Comparison of ENCODE assay signal across 9 cellular contexts in genomic region chr17:44086364-44087311, GRCh38. TPM values are rescaled to one million over a fixed set of nuclear protein-coding genes. Genes with fewer than 3 reads are reported as not detected.
DNase-seq lines count a peak whose midpoint lies in the region; TF ChIP-seq lines count a peak whose summit lies in the region.
"Had no signal": no experiment of that assay in that cellular context is flagged by ENCODE, and none has a peak within 500 bp of the region (broad histone marks: within the 10 kb centered on the region; RNA-seq: fewer than 3 reads in every experiment).

No MANE protein-coding gene starts in this region.

- H3K4me3 ChIP-seq in endodermal cell (ENCODE audit: low read length) = no peak overlapping the region
- H3K4me3 ChIP-seq: heart right ventricle had no signal

- peaks cover 23% of the 10 kb centered on the region for H3K36me3 Mint-ChIP-seq in activated CD4-positive, alpha-beta memory T cell treated with anti-CD3 and anti-CD28 coated beads, Interleukin-2, amount 10 ng/mL, durations not matched to agents 7 days and 5 days (ENCODE audit: low read depth)
- peaks cover 53% of the 10 kb centered on the region for H3K36me3 Mint-ChIP-seq in endodermal cell (ENCODE audit: low read depth)

- H3K9ac ChIP-seq in endodermal cell (ENCODE audit: extremely low read depth, low read length, poor library complexity, severe bottlenecking) = no peak overlapping the region

- WGBS in endodermal cell (ENCODE audit: insufficient coverage in 1 of 2, insufficient read length in 1 of 2), 2 experiments = 55 to 56% methylated on average over 9 to 19 of the region's 23 CpGs

- in situ Hi-C loops in KBM-7 (cut with MboI; ENCODE audit: low pct_unique_long_range_greater_than_20kb, low sequenced_read_pairs) = no loop called here

- TF ChIP-seq CTCF in endodermal cell (conservative IDR thresholded peaks at IDR 0.05) = no peak

- POLR2A ChIA-PET in activated CD4-positive, alpha-beta memory T cell treated with anti-CD3 and anti-CD28 coated beads, Interleukin-2, amount 10 ng/mL, durations not matched to agents 7 days and 5 days (lab: Charles Lee) = no interaction called here

- no peak overlapping the region for H3K27ac Mint-ChIP-seq in activated CD4-positive, alpha-beta memory T cell treated with anti-CD3 and anti-CD28 coated beads, Interleukin-2, amount 10 ng/mL, durations not matched to agents 7 days and 5 days
- peak overlapping the region; percentile 91 for H3K27ac Mint-ChIP-seq in endodermal cell

- peak overlapping the region; percentile 85 for H3K27ac ChIP-seq in endodermal cell (ENCODE audit: low read depth, low read length)

- no peaks in the 10 kb centered on the region for H3K27me3 ChIP-seq in endodermal cell (ENCODE audit: control insufficient read depth, insufficient read depth, low read length, poor library complexity, severe bottlenecking)
- H3K27me3 ChIP-seq: heart right ventricle had no signal

- no peaks in the 10 kb centered on the region for H3K9me3 ChIP-seq in endodermal cell (ENCODE audit: control insufficient read depth, low read length)
- H3K9me3 ChIP-seq: heart right ventricle had no signal

- DNase-seq in AG08395 (ENCODE audit: low spot score) (peak; percentile 98), KBM-7 (peak; percentile 78), endodermal cell (peak; percentile 92), occipital lobe (lab: John Stamatoyannopoulos, UW) (peak; percentile 81), NCI-H446 (lab: John Stamatoyannopoulos, UW) (no peak), SK-N-DZ (ENCODE audit: low spot score) (no peak), SKM-1 (lab: John Stamatoyannopoulos, UW; ENCODE audit: unreplicated experiment) (no peak)
- DNase-seq in activated CD4-positive, alpha-beta memory T cell treated with anti-CD3 and anti-CD28 coated beads, Interleukin-2, amount 10 ng/mL, durations not matched to agents 7 days and 5 days = peak; percentile 42
- DNase-seq: heart right ventricle had no signal

- no peak overlapping the region for H3K4me3 Mint-ChIP-seq in activated CD4-positive, alpha-beta memory T cell treated with anti-CD3 and anti-CD28 coated beads, Interleukin-2, amount 10 ng/mL, durations not matched to agents 7 days and 5 days
- no peak overlapping the region for H3K4me3 Mint-ChIP-seq in endodermal cell

- no peaks in the 10 kb centered on the region for H3K27me3 Mint-ChIP-seq in activated CD4-positive, alpha-beta memory T cell treated with anti-CD3 and anti-CD28 coated beads, Interleukin-2, amount 10 ng/mL, durations not matched to agents 7 days and 5 days
- no peaks in the 10 kb centered on the region for H3K27me3 Mint-ChIP-seq in endodermal cell (ENCODE audit: insufficient read depth)

- peaks cover 6% of the 10 kb centered on the region for H3K4me1 ChIP-seq in endodermal cell (ENCODE audit: control insufficient read depth, insufficient read depth, low read length)

- CTCF ChIA-PET in activated CD4-positive, alpha-beta memory T cell treated with anti-CD3 and anti-CD28 coated beads, Interleukin-2, amount 10 ng/mL, durations not matched to agents 7 days and 5 days (lab: Charles Lee) = interaction anchor here (1.1 to 1.2 kb wide), 2 partner anchors 64 to 82 kb away, joined by 3 to 5 read pairs; no protein-coding TSS in a partner anchor

- H3K9me3 Mint-ChIP-seq in activated CD4-positive, alpha-beta memory T cell treated with anti-CD3 and anti-CD28 coated beads, Interleukin-2, amount 10 ng/mL, durations not matched to agents 7 days and 5 days = no peaks in the 10 kb centered on the region
- H3K9me3 Mint-ChIP-seq in endodermal cell = no peaks in the 10 kb centered on the region

- peaks cover 56% of the 10 kb centered on the region for H3K36me3 ChIP-seq in endodermal cell (ENCODE audit: control insufficient read depth, insufficient read depth, low read length)

- peaks cover 10% of the 10 kb centered on the region for H3K4me1 Mint-ChIP-seq in activated CD4-positive, alpha-beta memory T cell treated with anti-CD3 and anti-CD28 coated beads, Interleukin-2, amount 10 ng/mL, durations not matched to agents 7 days and 5 days
- H3K4me1 Mint-ChIP-seq in endodermal cell = peaks cover 21% of the 10 kb centered on the region

RNA-seq across cellular contexts. Expression of gene G6PC3, which starts 16.1 kb away (rescaled TPM):
- 10 to 100 TPM; 19.3 to 19.9 TPM for total RNA-seq in activated CD4-positive, alpha-beta memory T cell treated with anti-CD3 and anti-CD28 coated beads, Interleukin-2, amount 10 ng/mL, durations not matched to agents 7 days and 5 days
- total RNA-seq in endodermal cell = 100 to 1,000 TPM in 1 of 2 donors, 10 to 100 TPM in 1; 88.8 to 129 TPM
- 107 TPM for polyA plus RNA-seq in endodermal cell (2013, experiment 1 of 2)
- 101 TPM for polyA plus RNA-seq in endodermal cell (2013, experiment 2 of 2)
- total RNA-seq in occipital lobe = 11.4 TPM
- 60.7 and 63.3 TPM in 2 replicates for polyA plus RNA-seq in SK-N-DZ (2014; cell fraction: cytosol; rRNA removed)
- 29.9 and 36.7 TPM in 2 replicates for polyA plus RNA-seq in SK-N-DZ (2014; cell fraction: nucleus; rRNA removed)

RNA-seq across cellular contexts. Expression of gene LSM12, which starts 20.2 kb away (rescaled TPM):
- 10 to 100 TPM; 61.1 to 62.8 TPM for total RNA-seq in activated CD4-positive, alpha-beta memory T cell treated with anti-CD3 and anti-CD28 coated beads, Interleukin-2, amount 10 ng/mL, durations not matched to agents 7 days and 5 days
- 100 to 1,000 TPM in 1 of 2 donors, 10 to 100 TPM in 1; 97.7 to 102 TPM for total RNA-seq in endodermal cell
- polyA plus RNA-seq in endodermal cell (2013, experiment 1 of 2) = 59.9 TPM
- 53.1 TPM for polyA plus RNA-seq in endodermal cell (2013, experiment 2 of 2)
- 22.8 TPM for total RNA-seq in occipital lobe
- polyA plus RNA-seq in SK-N-DZ (2014; cell fraction: cytosol; rRNA removed) = 40.5 and 43.3 TPM in 2 replicates
- 18.4 and 18.9 TPM in 2 replicates for polyA plus RNA-seq in SK-N-DZ (2014; cell fraction: nucleus; rRNA removed)

RNA-seq across cellular contexts. Expression of gene HDAC5, which starts 36.8 kb away (rescaled TPM):
- 10 to 100 TPM; 42.2 to 42.7 TPM for total RNA-seq in activated CD4-positive, alpha-beta memory T cell treated with anti-CD3 and anti-CD28 coated beads, Interleukin-2, amount 10 ng/mL, durations not matched to agents 7 days and 5 days
- total RNA-seq in endodermal cell = 10 to 100 TPM; 36.9 to 64.6 TPM
- polyA plus RNA-seq in endodermal cell (2013, experiment 1 of 2) = 55.7 TPM
- polyA plus RNA-seq in endodermal cell (2013, experiment 2 of 2) = 57.7 TPM
- total RNA-seq in occipital lobe = 101 TPM
- 98.0 and 108 TPM in 2 replicates for polyA plus RNA-seq in SK-N-DZ (2014; cell fraction: cytosol; rRNA removed)
- 85.1 and 97.0 TPM in 2 replicates for polyA plus RNA-seq in SK-N-DZ (2014; cell fraction: nucleus; rRNA removed)

RNA-seq across cellular contexts. Expression of gene HROB, which starts 55.1 kb away (rescaled TPM):
- total RNA-seq in activated CD4-positive, alpha-beta memory T cell treated with anti-CD3 and anti-CD28 coated beads, Interleukin-2, amount 10 ng/mL, durations not matched to agents 7 days and 5 days = 10 to 100 TPM; 13.4 to 13.5 TPM
- total RNA-seq in endodermal cell (10 to 100 TPM; 20.9 to 23.4 TPM), occipital lobe (0.78 TPM)
- 10.5 TPM for polyA plus RNA-seq in endodermal cell (2013, experiment 1 of 2)
- 12.0 TPM for polyA plus RNA-seq in endodermal cell (2013, experiment 2 of 2)
- 13.8 and 14.9 TPM in 2 replicates for polyA plus RNA-seq in SK-N-DZ (2014; cell fraction: cytosol; rRNA removed)
- polyA plus RNA-seq in SK-N-DZ (2014; cell fraction: nucleus; rRNA removed) = 11.7 and 14.3 TPM in 2 replicates

Comparison
In these comparisons a context has a peak if more than half of its experiments do, and no peak if none do; other contexts are left out.
1. DNase-seq: peak in AG08395 (single experiment), KBM-7 (single experiment), activated CD4-positive, alpha-beta memory T cell treated with anti-CD3 and anti-CD28 coated beads, Interleukin-2, amount 10 ng/mL, durations not matched to agents 7 days and 5 days (single experiment), endodermal cell (single experiment) and occipital lobe (single experiment); none in NCI-H446 (0 of 2), SK-N-DZ (single experiment) and SKM-1 (single experiment).